Comparison of ENCODE assay signal across 18 cellular contexts in genomic region chr1:94183197-94183815, GRCh38. TPM values are rescaled to one million over a fixed set of nuclear protein-coding genes. Genes with fewer than 3 reads are reported as not detected.
DNase-seq lines count a peak whose midpoint lies in the region; ATAC-seq and TF ChIP-seq lines count a peak whose summit lies in the region.
"Had no signal": no experiment of that assay in that cellular context is flagged by ENCODE, and none has a peak within 500 bp of the region (broad histone marks: within the 10 kb centered on the region; RNA-seq: fewer than 3 reads in every experiment).

No MANE protein-coding gene starts in this region.

- peaks cover 55% of the 10 kb centered on the region for H3K36me3 Mint-ChIP-seq in mesothelial cell of epicardium
- H3K36me3 Mint-ChIP-seq: CD8-positive, alpha-beta T cell had no signal

- H3K27ac ChIP-seq in Panc1 (ENCODE audit: low read length) (peak overlapping the region; percentile 70), heart right ventricle (peak overlapping the region in 5 of 10 donors; percentile 6 to 68 (median 38)), SJCRH30 (no peak overlapping the region)
- H3K27ac ChIP-seq: BLaER1 treated with 17β-estradiol and CSF1 and Interleukin-3, amounts not matched to agents 10 nM and 100 nM had no signal

- no peaks in the 10 kb centered on the region for H3K9me3 ChIP-seq in Panc1 (ENCODE audit: control insufficient read depth, insufficient read depth, low read depth, low read length)
- no peaks in the 10 kb centered on the region for H3K9me3 ChIP-seq in heart right ventricle
- H3K9me3 ChIP-seq in SJCRH30 (replicated peaks): no peaks in the 10 kb centered on the region
- H3K9me3 ChIP-seq: BLaER1 treated with 17β-estradiol and CSF1 and Interleukin-3, amounts not matched to agents 10 nM and 100 nM had no signal

- peak overlapping the region; percentile 80 for H3K27ac Mint-ChIP-seq in mesothelial cell of epicardium
- H3K27ac Mint-ChIP-seq: CD8-positive, alpha-beta T cell had no signal

- H3K4me1 ChIP-seq in Panc1 (ENCODE audit: control insufficient read depth, insufficient read depth, low read length) (peaks cover 59% of the 10 kb centered on the region), heart right ventricle (peaks cover 0 to 55% (median 37%) of the 10 kb centered on the region in 9 donors), SJCRH30 (no peaks in the 10 kb centered on the region)
- H3K4me1 ChIP-seq: BLaER1 treated with 17β-estradiol and CSF1 and Interleukin-3, amounts not matched to agents 10 nM and 100 nM had no signal

- H3K27me3 Mint-ChIP-seq in mesothelial cell of epicardium (ENCODE audit: low read depth): no peaks in the 10 kb centered on the region

- in situ Hi-C loops in G401 (cut with HindIII; ENCODE audit: low sequenced_read_pairs): no loop called here
- in situ Hi-C loops in Panc1 (cut with HindIII; ENCODE audit: low pct_unique_long_range_greater_than_20kb, low sequenced_read_pairs): no loop called here
- in situ Hi-C loops in KBM-7 (cut with MboI; ENCODE audit: low pct_unique_long_range_greater_than_20kb, low sequenced_read_pairs): no loop called here

- ATAC-seq in Panc1 (0 out of 2 replicates have a peak, but pooled peaks have one; percentile 32), heart right ventricle (peak; percentile 47 to 82 (median 59))
- ATAC-seq: CD8-positive, alpha-beta T cell; K562; SK-N-SH treated with all-trans-retinoic acid at 6 μM for 48 hours had no signal

- peaks cover 24% of the 10 kb centered on the region for H3K4me1 Mint-ChIP-seq in mesothelial cell of epicardium

- no peaks in the 10 kb centered on the region for H3K27me3 ChIP-seq in Panc1 (ENCODE audit: control insufficient read depth, insufficient read depth, low read length)
- H3K27me3 ChIP-seq in heart right ventricle: no peaks in the 10 kb centered on the region
- no peaks in the 10 kb centered on the region for H3K27me3 ChIP-seq in SJCRH30
- H3K27me3 ChIP-seq: BLaER1 treated with 17β-estradiol and CSF1 and Interleukin-3, amounts not matched to agents 10 nM and 100 nM had no signal

- DNase-seq in G401 (ENCODE audit: low spot score): peak; percentile 59
- DNase-seq in Panc1 (ENCODE audit: low read depth, low spot score): no peak
- no peak for DNase-seq in heart right ventricle
- no peak for DNase-seq in mesothelial cell of epicardium (ENCODE audit: low spot score in 2 of 2, unreplicated experiment in 2 of 2)
- no peak for DNase-seq in SJCRH30
- no peak for DNase-seq in mesenteric fat pad (ENCODE audit: low spot score)
- DNase-seq in KBM-7: no peak
- DNase-seq: Calu3; CD8-positive, alpha-beta T cell; DMS53; GOT3; NCI-H187; NCI-H345; NCI-H524 treated with DMSO at 0.1 percent for 48 hours; SHP77 treated with DMSO at 0.1 percent for 48 hours had no signal

- H3K4me3 ChIP-seq in Panc1 (ENCODE audit: low read depth in 2 of 2, low read length in 2 of 2) (no peak overlapping the region), heart right ventricle (no peak overlapping the region), SJCRH30 (no peak overlapping the region)
- H3K4me3 ChIP-seq: BLaER1 treated with 17β-estradiol and CSF1 and Interleukin-3, amounts not matched to agents 10 nM and 100 nM; K562 had no signal

- CTCF ChIA-PET in Panc1 (lab: Charles Lee): no interaction called here

- POLR2A ChIA-PET in Panc1 (lab: Charles Lee): no interaction called here

- intact Hi-C loops in Panc1 (cut with micrococcal nuclease; ENCODE audit: unreplicated experiment) (no loop called here), heart right ventricle (cut with DNase I) (loop anchor here in 1 of 10 donors (5.0 kb wide), 2 partner anchors 49 to 121 kb away; no protein-coding TSS in a partner anchor)

- no peaks in the 10 kb centered on the region for H3K9me3 Mint-ChIP-seq in mesothelial cell of epicardium
- H3K9me3 Mint-ChIP-seq: CD8-positive, alpha-beta T cell had no signal

- peaks cover 78% of the 10 kb centered on the region for H3K36me3 ChIP-seq in Panc1 (ENCODE audit: control insufficient read depth, insufficient read depth, low read length)
- H3K36me3 ChIP-seq in heart right ventricle: peaks cover 0 to 100% (median 34%) of the 10 kb centered on the region in 9 donors
- peaks cover 30% of the 10 kb centered on the region for H3K36me3 ChIP-seq in SJCRH30

- H3K4me3 Mint-ChIP-seq in mesothelial cell of epicardium: no peak overlapping the region
- H3K4me3 Mint-ChIP-seq: CD8-positive, alpha-beta T cell had no signal

- WGBS in heart right ventricle, 2 donors: 24 to 32% methylated on average over 3 of the region's 3 CpGs

- TSS peak; percentile 6 for BruUV-seq in Panc1 (replicated peaks; lab: Mats Ljungman, UMichigan)

- TF ChIP-seq CTCF in Panc1 (IDR thresholded peaks at IDR 0.05) (no peak), heart right ventricle (IDR thresholded peaks at IDR 0.05) (no peak), mesothelial cell of epicardium (IDR thresholded peaks at IDR 0.05; ENCODE audit: unreplicated experiment) (no peak)

RNA-seq across cellular contexts. Expression of gene ARHGAP29, which starts 54.1 kb away (rescaled TPM):
- 1.2 TPM in 2 replicates for total RNA-seq in G401 (2014; rRNA removed; shearing (Covaris generic))
- 197 TPM for total RNA-seq in Panc1 (2021; ENCODE audit: unreplicated experiment)
- 64.8 TPM for polyA plus RNA-seq in Panc1 (2012; ENCODE audit: insufficient read length)
- 10 to 100 TPM; 20.9 to 34.3 (median 28.8) TPM for total RNA-seq in heart right ventricle
- 10 to 100 TPM in 1 of 2 donors, 1 to 10 TPM in 1; 8.8 to 23.8 TPM for polyA plus RNA-seq in heart right ventricle
- 110 to 115 TPM (median 114 TPM) in 3 replicates for total RNA-seq in mesothelial cell of epicardium
- 15.5 and 18.4 TPM in 2 replicates for total RNA-seq in SJCRH30 (2014; rRNA removed; shearing (Covaris generic))
- total RNA-seq in mesenteric fat pad: 56.3 TPM
- total RNA-seq: CD8-positive, alpha-beta T cell had no signal
